In genomic region chr9:77433675-77434445, GRCh38 we compare ENCODE assay signal across 1 cellular context.
TF ChIP-seq lines count a peak whose summit lies in the region.

No MANE protein-coding gene starts in this region.

TF ChIP-seq in H1, 55 proteins besides CTCF, POLR2A, EP300 and RAD21 (continued from another document):
- no peak for TF ChIP-seq ATF2 (IDR thresholded peaks at IDR 0.05; ENCODE audit: low read length)
- TF ChIP-seq CREB1 (IDR thresholded peaks at IDR 0.05) = no peak
- TF ChIP-seq SP4 (IDR thresholded peaks at IDR 0.05; ENCODE audit: low read length) = no peak
- TF ChIP-seq SUZ12 (IDR thresholded peaks at IDR 0.05; ENCODE audit: low read length) = no peak
- no peak for TF ChIP-seq MAX (IDR thresholded peaks at IDR 0.05)
- no peak for TF ChIP-seq ASH2L (IDR thresholded peaks at IDR 0.05; ENCODE audit: low read length)
- no peak for TF ChIP-seq CHD1 (IDR thresholded peaks at IDR 0.05; ENCODE audit: low read depth, low read length)
- no peak for TF ChIP-seq CHD2 (IDR thresholded peaks at IDR 0.05; ENCODE audit: low read length)
- TF ChIP-seq BACH1 (IDR thresholded peaks at IDR 0.05; ENCODE audit: low read length) = no peak
- TF ChIP-seq PHF8 (conservative IDR thresholded peaks at IDR 0.05; ENCODE audit: low read depth, low read length) = no peak
- no peak for TF ChIP-seq CBX5 (IDR thresholded peaks at IDR 0.05; ENCODE audit: low read depth, low read length)
